In the genomic region with DNA sequence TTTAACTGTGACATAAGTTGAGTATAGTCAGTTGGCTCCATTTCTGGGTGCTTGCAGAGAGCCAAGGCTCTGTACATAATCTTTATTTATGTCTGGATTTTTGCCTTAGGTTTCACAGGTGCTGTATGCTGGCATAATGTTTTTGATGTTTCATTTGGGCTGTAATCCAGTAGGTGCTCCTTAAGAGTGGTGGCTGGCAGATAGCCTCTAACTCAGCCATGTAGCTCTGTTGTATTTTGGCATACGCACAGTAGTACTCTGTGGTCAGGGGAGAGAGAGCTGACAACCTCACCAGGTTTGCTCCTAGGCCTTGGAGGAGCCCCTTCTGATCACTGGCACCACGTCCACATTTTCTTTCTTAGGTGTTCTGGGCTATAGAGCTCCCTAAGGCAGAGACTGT, we compare ENCODE assay signal across 15 cellular contexts.
DNase-seq lines count a peak whose midpoint lies in the region; ATAC-seq, FAIRE-seq and TF ChIP-seq lines count a peak whose summit lies in the region.
"Had no signal": no experiment of that assay in that cellular context is flagged by ENCODE, and none has a peak within 500 bp of the region (broad histone marks: within the 10 kb centered on the region; RNA-seq: fewer than 3 reads in every experiment).

No MANE protein-coding gene starts in this region.

- no peaks in the 10 kb centered on the region for H3K27me3 ChIP-seq in GM12878 (replicated peaks in 1 of 2; ENCODE audit: control insufficient read depth in 2 of 2, insufficient read depth in 2 of 2, low read length in 1 of 2)
- H3K27me3 ChIP-seq in lower lobe of right lung (ENCODE audit: low read depth), result no peaks in the 10 kb centered on the region
- H3K27me3 ChIP-seq: BLaER1 had no signal

- no peak for TF ChIP-seq RAD21 in GM12878 (IDR thresholded peaks at IDR 0.05; ENCODE audit: insufficient read depth, low read depth, low read length)

- CTCF ChIA-PET in GM12878 (lab: Yijun Ruan, JAX), result interaction anchor here (0.6 to 2.9 kb wide), 15 partner anchors 9 to 165 kb away, joined by 3 to 21 read pairs (median 4); no protein-coding TSS in a partner anchor

- WGBS in GM12878 (ENCODE audit: insufficient coverage, insufficient replicate concordance, low lambda C conversion rate, missing lambda C conversion rate), result 49% methylated on average over 2 of the region's 2 CpGs

- H3K27ac ChIP-seq in C4-2B, result peak overlapping the region; percentile 24
- H3K27ac ChIP-seq in GM12878 (ENCODE audit: control insufficient read depth, insufficient read depth), result no peak overlapping the region
- H3K27ac ChIP-seq in lower lobe of right lung, result no peak overlapping the region
- H3K27ac ChIP-seq: BLaER1 had no signal

- H3K4me3 ChIP-seq in GM12878, result no peak overlapping the region
- no peak overlapping the region for H3K4me3 ChIP-seq in lower lobe of right lung
- H3K4me3 ChIP-seq: BLaER1, GM23338 had no signal

- POLR2A ChIA-PET in GM12878 (lab: Charles Lee), result interaction anchor here (0.6 to 2.2 kb wide), 16 partner anchors 9 to 269 kb away, joined by 3 to 10 read pairs (median 4); no protein-coding TSS in a partner anchor

- DNase-seq in NCI-H2029 treated with DMSO at 0.1 percent for 48 hours (lab: John Stamatoyannopoulos, UW) (peak; percentile 83), GM12878 (ENCODE audit: low read depth, low spot score) (no peak), lower lobe of right lung (no peak), superior temporal gyrus (ENCODE audit: extremely low spot score) (no peak)
- DNase-seq in stimulated activated CD4-positive, alpha-beta T cell treated with anti-CD3 and anti-CD28 coated beads, Interleukin-1b, Interleukin-23, amount 100 ng/mL, for 48 hours, result no peak
- DNase-seq: 8988T; AML-193; CD4-positive, CD25-positive, alpha-beta regulatory T cell; DMS79; H7 had no signal

- in situ Hi-C loops in GM12878 (cut with MboI), result no loop called here

- no peaks in the 10 kb centered on the region for H3K36me3 ChIP-seq in GM12878 (ENCODE audit: control insufficient read depth in 2 of 2, insufficient read depth in 2 of 2, low read length in 1 of 2)
- H3K36me3 ChIP-seq in lower lobe of right lung, result no peaks in the 10 kb centered on the region
- H3K36me3 ChIP-seq: BLaER1 had no signal

- peak; percentile 59 for ATAC-seq in GM12878
- ATAC-seq in lower lobe of right lung, result peak; percentile 43 to 61
- ATAC-seq in GM18517 (IDR thresholded peaks at IDR 0.05; ENCODE audit: unreplicated experiment), result no peak
- ATAC-seq: GM23338 had no signal

- no peak for FAIRE-seq in GM12878 (lab: Jason Lieb, UNC)
- FAIRE-seq: G401.6 had no signal

- TF ChIP-seq CTCF in C4-2B (conservative IDR thresholded peaks at IDR 0.05), result no peak
- no peak for TF ChIP-seq CTCF in GM12878 (IDR thresholded peaks at IDR 0.05 in 2 of 3, conservative IDR thresholded peaks at IDR 0.05 in 1 of 3; ENCODE audit: control insufficient read depth in 2 of 3, extremely low read depth in 1 of 3, insufficient read depth in 1 of 3, low read depth in 3 of 3, low read length in 3 of 3)
- no peak for TF ChIP-seq CTCF in lower lobe of right lung (IDR thresholded peaks at IDR 0.05)

- RAD21 ChIA-PET in GM12878 (lab: Charles Lee; ENCODE audit: unreplicated experiment), result interaction anchor here (0.8 to 5.1 kb wide), 24 partner anchors 9 to 314 kb away, joined by 3 to 36 read pairs (median 5); no protein-coding TSS in a partner anchor

- SMC1A ChIA-PET in GM12878 (lab: Charles Lee; ENCODE audit: uncharacterized antibody, unreplicated experiment), result interaction anchor here (0.6 to 4.9 kb wide), 22 partner anchors 9 to 260 kb away, joined by 3 to 31 read pairs (median 5); no protein-coding TSS in a partner anchor

- H2AFZ ChIP-seq in GM12878 (ENCODE audit: control insufficient read depth, low read depth, low read length), result no peak overlapping the region
- H2AFZ ChIP-seq: GM23338 had no signal

- H3K79me2 ChIP-seq in GM12878 (ENCODE audit: control insufficient read depth, insufficient read depth, low read length), result no peaks in the 10 kb centered on the region

- TF ChIP-seq EP300 in GM12878 (IDR thresholded peaks at IDR 0.05; ENCODE audit: borderline replicate concordance in 1 of 2, control insufficient read depth in 1 of 2, low read depth in 2 of 2, low read length in 2 of 2), result no peak

- H3K9me3 ChIP-seq in GM12878 (replicated peaks; ENCODE audit: control insufficient read depth, insufficient read depth, low read length), result no peaks in the 10 kb centered on the region; the same call in 2 of the 3 replicates
- no peaks in the 10 kb centered on the region for H3K9me3 ChIP-seq in lower lobe of right lung
- H3K9me3 ChIP-seq: BLaER1 had no signal

- BruUV-seq in GM12878 (replicated peaks; lab: Mats Ljungman, UMichigan), result no TSS peak

- intact Hi-C loops in GM12878 (cut with micrococcal nuclease; ENCODE audit: unreplicated experiment), result loop anchor here (10.0 kb wide), 1 partner anchor 1253 kb away; no protein-coding TSS in a partner anchor
- intact Hi-C loops in lower lobe of right lung (cut with DNase I), result no loop called here

- H3K4me1 ChIP-seq in GM12878 (ENCODE audit: control insufficient read depth, insufficient read depth, low read length), result no peaks in the 10 kb centered on the region
- no peaks in the 10 kb centered on the region for H3K4me1 ChIP-seq in lower lobe of right lung
- H3K4me1 ChIP-seq: BLaER1 had no signal

- H3K4me2 ChIP-seq in GM12878 (ENCODE audit: control insufficient read depth, insufficient read depth), result no peak overlapping the region
- H3K4me2 ChIP-seq: BLaER1, GM23338 had no signal

- no peaks in the 10 kb centered on the region for H4K20me1 ChIP-seq in GM12878 (ENCODE audit: control insufficient read depth, insufficient read depth)
- H4K20me1 ChIP-seq: BLaER1 had no signal

- no peak for TF ChIP-seq POLR2A in GM12878 (IDR thresholded peaks at IDR 0.05; ENCODE audit: low read depth, low read length)

- H3K9ac ChIP-seq in GM12878 (ENCODE audit: control insufficient read depth, insufficient read depth, low read length), result no peak overlapping the region
- H3K9ac ChIP-seq: BLaER1 had no signal

TF ChIP-seq in GM12878, 131 proteins besides CTCF, POLR2A, EP300 and RAD21:
- TF ChIP-seq LARP7 (IDR thresholded peaks at IDR 0.05) (no peak), PAX8 (IDR thresholded peaks at IDR 0.05) (no peak), RUNX3 (IDR thresholded peaks at IDR 0.05; ENCODE audit: low read length) (no peak), MTA3 (IDR thresholded peaks at IDR 0.05; ENCODE audit: borderline replicate concordance, low read length) (no peak), MYC (IDR thresholded peaks at IDR 0.05; ENCODE audit: insufficient read depth, insufficient read length, insufficient replicate concordance, low read length, severe bottlenecking) (no peak)
- TF ChIP-seq, protein P1, sequence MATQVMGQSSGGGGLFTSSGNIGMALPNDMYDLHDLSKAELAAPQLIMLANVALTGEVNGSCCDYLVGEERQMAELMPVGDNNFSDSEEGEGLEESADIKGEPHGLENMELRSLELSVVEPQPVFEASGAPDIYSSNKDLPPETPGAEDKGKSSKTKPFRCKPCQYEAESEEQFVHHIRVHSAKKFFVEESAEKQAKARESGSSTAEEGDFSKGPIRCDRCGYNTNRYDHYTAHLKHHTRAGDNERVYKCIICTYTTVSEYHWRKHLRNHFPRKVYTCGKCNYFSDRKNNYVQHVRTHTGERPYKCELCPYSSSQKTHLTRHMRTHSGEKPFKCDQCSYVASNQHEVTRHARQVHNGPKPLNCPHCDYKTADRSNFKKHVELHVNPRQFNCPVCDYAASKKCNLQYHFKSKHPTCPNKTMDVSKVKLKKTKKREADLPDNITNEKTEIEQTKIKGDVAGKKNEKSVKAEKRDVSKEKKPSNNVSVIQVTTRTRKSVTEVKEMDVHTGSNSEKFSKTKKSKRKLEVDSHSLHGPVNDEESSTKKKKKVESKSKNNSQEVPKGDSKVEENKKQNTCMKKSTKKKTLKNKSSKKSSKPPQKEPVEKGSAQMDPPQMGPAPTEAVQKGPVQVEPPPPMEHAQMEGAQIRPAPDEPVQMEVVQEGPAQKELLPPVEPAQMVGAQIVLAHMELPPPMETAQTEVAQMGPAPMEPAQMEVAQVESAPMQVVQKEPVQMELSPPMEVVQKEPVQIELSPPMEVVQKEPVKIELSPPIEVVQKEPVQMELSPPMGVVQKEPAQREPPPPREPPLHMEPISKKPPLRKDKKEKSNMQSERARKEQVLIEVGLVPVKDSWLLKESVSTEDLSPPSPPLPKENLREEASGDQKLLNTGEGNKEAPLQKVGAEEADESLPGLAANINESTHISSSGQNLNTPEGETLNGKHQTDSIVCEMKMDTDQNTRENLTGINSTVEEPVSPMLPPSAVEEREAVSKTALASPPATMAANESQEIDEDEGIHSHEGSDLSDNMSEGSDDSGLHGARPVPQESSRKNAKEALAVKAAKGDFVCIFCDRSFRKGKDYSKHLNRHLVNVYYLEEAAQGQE (IDR thresholded peaks at IDR 0.05; ENCODE audit: low read depth, low read length), result no peak
